Comparison of ENCODE assay signal across 8 cellular contexts in genomic region chr7:76567753-76568152, GRCh38. TPM values are rescaled to one million over a fixed set of nuclear protein-coding genes. Genes with fewer than 3 reads are reported as not detected.
"Had no signal": no experiment of that assay in that cellular context is flagged by ENCODE, and none has a peak within 500 bp of the region (broad histone marks: within the 10 kb centered on the region; RNA-seq: fewer than 3 reads in every experiment).

No MANE protein-coding gene starts in this region.

RNA-seq across cellular contexts. Expression of gene SPDYE16, which starts 24.7 kb away (rescaled TPM):
- total RNA-seq: ascending aorta, bronchial epithelial cell, cardiac septum, esophagus squamous epithelium, fibroblast of villous mesenchyme, glomerular endothelial cell, WTC11 had no signal
- polyA plus RNA-seq: fibroblast of lung had no signal

RNA-seq across cellular contexts. Expression of gene UPK3B, which starts 57.4 kb away (rescaled TPM):
- polyA plus RNA-seq: fibroblast of lung had no signal
